In genomic region chr11:1929621-1930447, GRCh38 we compare ENCODE assay signal across 1 cellular context.
TF ChIP-seq lines count a peak whose summit lies in the region.

No MANE protein-coding gene starts in this region.

TF ChIP-seq in K562, 482 proteins besides CTCF, POLR2A, EP300 and RAD21:
- no peak for TF ChIP-seq ELK3 (CRISPR knock-in tag; IDR thresholded peaks at IDR 0.05)
- TF ChIP-seq ZFP36 (IDR thresholded peaks at IDR 0.05; ENCODE audit: low read depth, low read length, partially characterized antibody), result peak; percentile 87
